Comparison of ENCODE assay signal across 15 cellular contexts in genomic region chr22:12601870-12602779, GRCh38.
DNase-seq lines count a peak whose midpoint lies in the region; ATAC-seq, FAIRE-seq and TF ChIP-seq lines count a peak whose summit lies in the region.
"Had no signal": no experiment of that assay in that cellular context is flagged by ENCODE, and none has a peak within 500 bp of the region (broad histone marks: within the 10 kb centered on the region; RNA-seq: fewer than 3 reads in every experiment).

No MANE protein-coding gene starts in this region.

- peak overlapping the region; percentile 24 for H3K4me2 ChIP-seq in HepG2 (ENCODE audit: low read depth, low read length)
- H3K4me2 ChIP-seq: neural progenitor cell had no signal

- peak overlapping the region; percentile 39 to 74 (median 68); a peak in 5 of 6 replicates for H3K4me3 ChIP-seq in HepG2 (replicated peaks in 1 of 3; ENCODE audit: insufficient read depth in 1 of 3, low read depth in 2 of 3, low read length in 3 of 3)
- H3K4me3 ChIP-seq: neural progenitor cell, tibial artery had no signal

- intact Hi-C loops in HepG2 (cut with micrococcal nuclease; ENCODE audit: unreplicated experiment), result no loop called here

- TF ChIP-seq EP300 in HepG2 (IDR thresholded peaks at IDR 0.05; ENCODE audit: low read depth in 2 of 2, low read length in 2 of 2), result no peak
- TF ChIP-seq EP300 in HepG2 (CRISPR knock-in tag; IDR thresholded peaks at IDR 0.05; ENCODE audit: borderline replicate concordance), result no peak

- FAIRE-seq in HepG2 (lab: Jason Lieb, UNC), result no peak
- FAIRE-seq: astrocyte had no signal

- H3K27ac ChIP-seq in HepG2 (ENCODE audit: extremely low read length, insufficient read depth, low read length) (peak overlapping the region; percentile 63), RWPE1 (no peak overlapping the region)
- H3K27ac ChIP-seq: neural progenitor cell, tibial artery had no signal

- no peaks in the 10 kb centered on the region for H3K79me2 ChIP-seq in HepG2 (ENCODE audit: insufficient read depth, low read length)

- peaks cover 3% of the 10 kb centered on the region for H3K36me3 Mint-ChIP-seq in activated CD4-positive, alpha-beta memory T cell treated with anti-CD3 and anti-CD28 coated beads, Interleukin-2, amount 10 ng/mL, durations not matched to agents 7 days and 5 days (ENCODE audit: low read depth)

- H3K9me3 ChIP-seq in HepG2 (ENCODE audit: low read length), result peaks cover 81% of the 10 kb centered on the region

- peak; percentile 80 for ATAC-seq in HepG2
- ATAC-seq: left lobe of liver had no signal

- no peak overlapping the region for H2AFZ ChIP-seq in HepG2 (ENCODE audit: low read length)
- H2AFZ ChIP-seq: neural progenitor cell had no signal

- peaks cover 56% of the 10 kb centered on the region for H3K9me3 Mint-ChIP-seq in activated CD4-positive, alpha-beta memory T cell treated with anti-CD3 and anti-CD28 coated beads, Interleukin-2, amount 10 ng/mL, durations not matched to agents 7 days and 5 days

- 54% methylated on average over 65 of the region's 75 CpGs for WGBS in HepG2 (ENCODE audit: low lambda C conversion rate)

- no peaks in the 10 kb centered on the region for H3K4me1 Mint-ChIP-seq in activated CD4-positive, alpha-beta memory T cell treated with anti-CD3 and anti-CD28 coated beads, Interleukin-2, amount 10 ng/mL, durations not matched to agents 7 days and 5 days
- H3K4me1 Mint-ChIP-seq: neural progenitor cell had no signal

- no peak overlapping the region for H3K27ac Mint-ChIP-seq in activated CD4-positive, alpha-beta memory T cell treated with anti-CD3 and anti-CD28 coated beads, Interleukin-2, amount 10 ng/mL, durations not matched to agents 7 days and 5 days
- H3K27ac Mint-ChIP-seq: neural progenitor cell had no signal

- peak; percentile 69 for DNase-seq in activated effector memory CD4-positive, alpha-beta T cell treated with anti-CD3 and anti-CD28 coated beads, Interleukin-2, amount 50 U/mL, for 16 hours
- DNase-seq in activated effector memory CD4-positive, alpha-beta T cell treated with Interleukin-2 at 50 U/mL for 16 hours, result no peak
- DNase-seq in activated CD4-positive, alpha-beta memory T cell treated with anti-CD3 and anti-CD28 coated beads, Interleukin-2, amount 10 ng/mL, durations not matched to agents 7 days and 5 days, result no peak
- peak; percentile 61 for DNase-seq in HepG2 (ENCODE audit: low spot score)
- peak; percentile 53 for DNase-seq in ureter (ENCODE audit: low spot score)
- DNase-seq in activated CD4-positive, CD25-positive, alpha-beta regulatory T cell (lab: John Stamatoyannopoulos, UW), result no peak
- DNase-seq in DMS53 treated with DMSO at 0.1 percent for 48 hours (lab: John Stamatoyannopoulos, UW; ENCODE audit: unreplicated experiment), result no peak
- no peak for DNase-seq in RWPE1 (ENCODE audit: low spot score)
- DNase-seq: effector memory CD4-positive, alpha-beta T cell; H7; NCI-H1417 had no signal

- H3K9ac ChIP-seq in HepG2 (ENCODE audit: insufficient read depth, low read depth, low read length), result peak overlapping the region; percentile 63
- H3K9ac ChIP-seq: neural progenitor cell had no signal

- no peaks in the 10 kb centered on the region for H4K20me1 ChIP-seq in HepG2 (ENCODE audit: insufficient read depth, low read length)

- H3K27me3 ChIP-seq in HepG2 (ENCODE audit: control insufficient read depth in 1 of 2, insufficient read depth in 2 of 2, low read length in 2 of 2), result no peaks in the 10 kb centered on the region
- H3K27me3 ChIP-seq: neural progenitor cell, tibial artery had no signal

- H3K27me3 Mint-ChIP-seq in activated CD4-positive, alpha-beta memory T cell treated with anti-CD3 and anti-CD28 coated beads, Interleukin-2, amount 10 ng/mL, durations not matched to agents 7 days and 5 days, result no peaks in the 10 kb centered on the region

- no peak for TF ChIP-seq RAD21 in HepG2 (CRISPR knock-in tag; IDR thresholded peaks at IDR 0.05)

- H3K4me1 ChIP-seq in HepG2 (ENCODE audit: insufficient read depth, low read length), result no peaks in the 10 kb centered on the region
- H3K4me1 ChIP-seq: neural progenitor cell, tibial artery had no signal

- CTCF ChIA-PET in activated CD4-positive, alpha-beta memory T cell treated with anti-CD3 and anti-CD28 coated beads, Interleukin-2, amount 10 ng/mL, durations not matched to agents 7 days and 5 days (lab: Charles Lee), result no interaction called here
- CTCF ChIA-PET in HepG2 (lab: Yijun Ruan, JAX; ENCODE audit: low intra/inter-chr PET ratio, low total read pairs), result no interaction called here
- CTCF ChIA-PET in RWPE1 (lab: Yijun Ruan, JAX), result no interaction called here

- BruUV-seq in HepG2 (replicated peaks; lab: Mats Ljungman, UMichigan), result TSS peak; percentile 75

- TF ChIP-seq POLR2A in HepG2 (IDR thresholded peaks at IDR 0.05; ENCODE audit: insufficient read depth in 1 of 2, low read depth in 2 of 2, low read length in 2 of 2), result no peak

- no peaks in the 10 kb centered on the region for H3K36me3 ChIP-seq in HepG2 (replicated peaks in 1 of 2; ENCODE audit: control insufficient read depth in 1 of 2, insufficient read depth in 2 of 2, low read length in 2 of 2)
- H3K36me3 ChIP-seq: tibial artery had no signal

- in situ Hi-C loops in HepG2 (cut with HindIII; ENCODE audit: extremely low pct_ligation_motif_present, low pct_unique_long_range_greater_than_20kb), result no loop called here

- no peak for TF ChIP-seq CTCF in HepG2 (CRISPR knock-in tag; IDR thresholded peaks at IDR 0.05)
- TF ChIP-seq CTCF in RWPE1 (conservative IDR thresholded peaks at IDR 0.05; ENCODE audit: low read depth), result no peak

- peak overlapping the region; percentile 5 for H3K4me3 Mint-ChIP-seq in activated CD4-positive, alpha-beta memory T cell treated with anti-CD3 and anti-CD28 coated beads, Interleukin-2, amount 10 ng/mL, durations not matched to agents 7 days and 5 days
- H3K4me3 Mint-ChIP-seq: neural progenitor cell had no signal

- POLR2A ChIA-PET in activated CD4-positive, alpha-beta memory T cell treated with anti-CD3 and anti-CD28 coated beads, Interleukin-2, amount 10 ng/mL, durations not matched to agents 7 days and 5 days (lab: Charles Lee), result no interaction called here
- POLR2A ChIA-PET in HepG2 (lab: Yijun Ruan, JAX) (no interaction called here), RWPE1 (lab: Yijun Ruan, JAX; ENCODE audit: low non-redundant PET) (no interaction called here)

TF ChIP-seq in HepG2, 621 proteins besides CTCF, POLR2A, EP300 and RAD21 (continues in another document):
- no peak for TF ChIP-seq JARID2 (CRISPR knock-in tag; IDR thresholded peaks at IDR 0.05; ENCODE audit: insufficient replicate concordance)
- TF ChIP-seq PHF20 (CRISPR knock-in tag; IDR thresholded peaks at IDR 0.05), result peak; percentile 72
- no peak for TF ChIP-seq IRX3 (CRISPR knock-in tag; IDR thresholded peaks at IDR 0.05; ENCODE audit: borderline replicate concordance, low read depth)
- no peak for TF ChIP-seq SRF (IDR thresholded peaks at IDR 0.05; ENCODE audit: low read depth, low read length)
- 0 out of 2 replicates have a peak, but pooled peaks have one; percentile 15 for TF ChIP-seq MED1 (CRISPR knock-in tag; IDR thresholded peaks at IDR 0.05)
- TF ChIP-seq ZFP91 (CRISPR knock-in tag; IDR thresholded peaks at IDR 0.05; ENCODE audit: borderline replicate concordance), result no peak
- no peak for TF ChIP-seq ZNF773 (CRISPR knock-in tag; IDR thresholded peaks at IDR 0.05; ENCODE audit: borderline replicate concordance)
- TF ChIP-seq ONECUT2 (CRISPR knock-in tag; IDR thresholded peaks at IDR 0.05), result no peak
- no peak for TF ChIP-seq KLF13 (CRISPR knock-in tag; IDR thresholded peaks at IDR 0.05)
- no peak for TF ChIP-seq ZNF333 (CRISPR knock-in tag; IDR thresholded peaks at IDR 0.05; ENCODE audit: borderline replicate concordance)
- peak; percentile 52 for TF ChIP-seq POLR2G (IDR thresholded peaks at IDR 0.05; ENCODE audit: low read depth, low read length)
- TF ChIP-seq ZNF451 (CRISPR knock-in tag; IDR thresholded peaks at IDR 0.05), result no peak
- TF ChIP-seq ARID2 (CRISPR knock-in tag; IDR thresholded peaks at IDR 0.05; ENCODE audit: borderline replicate concordance), result no peak
- no peak for TF ChIP-seq ZNF274 (CRISPR knock-in tag; IDR thresholded peaks at IDR 0.05)
- TF ChIP-seq KMT2B (CRISPR knock-in tag; IDR thresholded peaks at IDR 0.05), result peak; percentile 67; the same call in 1 of the 2 replicates
- TF ChIP-seq SMAD9 (CRISPR knock-in tag; IDR thresholded peaks at IDR 0.05), result no peak
- TF ChIP-seq BRCA1 (CRISPR knock-in tag; IDR thresholded peaks at IDR 0.05), result no peak
- TF ChIP-seq CAMTA2 (CRISPR knock-in tag; IDR thresholded peaks at IDR 0.05; ENCODE audit: borderline replicate concordance), result no peak
- peak; percentile 31; the same call in 1 of the 2 replicates for TF ChIP-seq POLR2AphosphoS5 (IDR thresholded peaks at IDR 0.05; ENCODE audit: low read depth, low read length)
- TF ChIP-seq ZBTB33 (CRISPR knock-in tag; IDR thresholded peaks at IDR 0.05), result peak; percentile 37; the same call in 1 of the 2 replicates

Comparison
In these comparisons a context has a peak if more than half of its experiments do, and no peak if none do; other contexts are left out.
1. DNase-seq: peak in activated effector memory CD4-positive, alpha-beta T cell treated with anti-CD3 and anti-CD28 coated beads, Interleukin-2, amount 50 U/mL, for 16 hours (single experiment), HepG2 (single experiment) and ureter (single experiment); none in activated effector memory CD4-positive, alpha-beta T cell treated with Interleukin-2 at 50 U/mL for 16 hours (single experiment), activated CD4-positive, alpha-beta memory T cell treated with anti-CD3 and anti-CD28 coated beads, Interleukin-2, amount 10 ng/mL, durations not matched to agents 7 days and 5 days (single experiment), activated CD4-positive, CD25-positive, alpha-beta regulatory T cell (0 of 4), DMS53 treated with DMSO at 0.1 percent for 48 hours (single experiment) and RWPE1 (single experiment).